12 cellular contexts compared by ENCODE assay signal in genomic region chr3:46406440-46406785, GRCh38. TPM values are rescaled to one million over a fixed set of nuclear protein-coding genes. Genes with fewer than 3 reads are reported as not detected.
DNase-seq lines count a peak whose midpoint lies in the region; ATAC-seq and TF ChIP-seq lines count a peak whose summit lies in the region.
"Had no signal": no experiment of that assay in that cellular context is flagged by ENCODE, and none has a peak within 500 bp of the region (broad histone marks: within the 10 kb centered on the region; RNA-seq: fewer than 3 reads in every experiment).

No MANE protein-coding gene starts in this region.

- in situ Hi-C loops in transverse colon (cut with MboI; ENCODE audit: low pct_ligation_motif_present in 1 of 4, low pct_unique_long_range_greater_than_20kb in 1 of 4, low sequenced_read_pairs in 3 of 4): no loop called here

- H3K4me3 Mint-ChIP-seq in activated naive CD4-positive, alpha-beta T cell treated with anti-CD3 and anti-CD28 coated beads, Interleukin-2, amount 50 U/mL, for 24 hours: no peak overlapping the region
- H3K4me3 Mint-ChIP-seq in naive thymus-derived CD8-positive, alpha-beta T cell: peak overlapping the region in 9 of 10 donors; percentile 81 to 90 (median 86)
- H3K4me3 Mint-ChIP-seq: GM23338, WTC11 had no signal

- H3K27ac ChIP-seq in ascending aorta (peak overlapping the region; percentile 64 to 70), transverse colon (peak overlapping the region; percentile 82 to 95 (median 88))

- no peak for TF ChIP-seq CTCF in ascending aorta (IDR thresholded peaks at IDR 0.05)
- no peak for TF ChIP-seq CTCF in transverse colon (IDR thresholded peaks at IDR 0.05)

- peaks cover 27% of the 10 kb centered on the region for H3K4me1 Mint-ChIP-seq in activated naive CD4-positive, alpha-beta T cell treated with anti-CD3 and anti-CD28 coated beads, Interleukin-2, amount 50 U/mL, for 24 hours
- peaks cover 25 to 57% (median 38%) of the 10 kb centered on the region in 4 donors for H3K4me1 Mint-ChIP-seq in naive thymus-derived CD8-positive, alpha-beta T cell
- H3K4me1 Mint-ChIP-seq: GM23338 had no signal

- no peak for ATAC-seq in naive thymus-derived CD8-positive, alpha-beta T cell
- ATAC-seq in HG03521 (IDR thresholded peaks at IDR 0.05; ENCODE audit: unreplicated experiment): no peak
- ATAC-seq in GM18511 (IDR thresholded peaks at IDR 0.05; ENCODE audit: unreplicated experiment): no peak
- ATAC-seq: GM23338, WTC11 had no signal

- H3K9me3 Mint-ChIP-seq in activated naive CD4-positive, alpha-beta T cell treated with anti-CD3 and anti-CD28 coated beads, Interleukin-2, amount 50 U/mL, for 24 hours: no peaks in the 10 kb centered on the region
- peaks cover 0 to 3% (median 0%) of the 10 kb centered on the region in 9 donors for H3K9me3 Mint-ChIP-seq in naive thymus-derived CD8-positive, alpha-beta T cell
- H3K9me3 Mint-ChIP-seq: GM23338 had no signal

- H3K4me3 ChIP-seq in ascending aorta (no peak overlapping the region), transverse colon (peak overlapping the region in 1 of 4 donors; percentile 51)
- H3K4me3 ChIP-seq: GM23338 had no signal

- H3K36me3 ChIP-seq in ascending aorta (no peaks in the 10 kb centered on the region), transverse colon (no peaks in the 10 kb centered on the region)

- no peaks in the 10 kb centered on the region for H3K9me3 ChIP-seq in ascending aorta
- no peaks in the 10 kb centered on the region for H3K9me3 ChIP-seq in transverse colon

- H3K27ac Mint-ChIP-seq in activated naive CD4-positive, alpha-beta T cell treated with anti-CD3 and anti-CD28 coated beads, Interleukin-2, amount 50 U/mL, for 24 hours: peak overlapping the region; percentile 35
- peak overlapping the region in 9 of 10 donors; percentile 82 to 96 (median 90) for H3K27ac Mint-ChIP-seq in naive thymus-derived CD8-positive, alpha-beta T cell
- H3K27ac Mint-ChIP-seq: GM23338, WTC11 had no signal

- POLR2A ChIA-PET in naive thymus-derived CD8-positive, alpha-beta T cell (lab: Charles Lee): interaction anchor here (0.8 kb wide), 1 partner anchor 18 kb away, joined by 6 read pairs; no protein-coding TSS in a partner anchor

- H3K36me3 Mint-ChIP-seq in activated naive CD4-positive, alpha-beta T cell treated with anti-CD3 and anti-CD28 coated beads, Interleukin-2, amount 50 U/mL, for 24 hours: no peaks in the 10 kb centered on the region
- no peaks in the 10 kb centered on the region for H3K36me3 Mint-ChIP-seq in naive thymus-derived CD8-positive, alpha-beta T cell
- H3K36me3 Mint-ChIP-seq: WTC11 had no signal

- TF ChIP-seq EP300 in transverse colon (IDR thresholded peaks at IDR 0.05; ENCODE audit: low read depth): no peak

- 70 to 82% methylated on average over 4 of the region's 4 CpGs for WGBS in transverse colon (ENCODE audit: low coverage in 1 of 2), 2 donors

- DNase-seq in activated naive CD4-positive, alpha-beta T cell treated with Interleukin-2 at 50 U/mL for 16 hours: no peak
- peak in 1 of 2 donors; percentile 39 for DNase-seq in ascending aorta (ENCODE audit: low spot score in 2 of 2)
- no peak for DNase-seq in naive thymus-derived CD8-positive, alpha-beta T cell
- DNase-seq in transverse colon: no peak
- DNase-seq in T-helper 9 cell: no peak
- DNase-seq: NCI-H524 treated with DMSO at 0.1 percent for 48 hours had no signal

- H3K27me3 Mint-ChIP-seq in activated naive CD4-positive, alpha-beta T cell treated with anti-CD3 and anti-CD28 coated beads, Interleukin-2, amount 50 U/mL, for 24 hours: no peaks in the 10 kb centered on the region
- peaks cover 0 to 5% (median 1%) of the 10 kb centered on the region in 5 donors for H3K27me3 Mint-ChIP-seq in naive thymus-derived CD8-positive, alpha-beta T cell

- H3K4me1 ChIP-seq in ascending aorta (peaks cover 0 to 2% of the 10 kb centered on the region in 2 donors), transverse colon (peaks cover 0 to 46% (median 20%) of the 10 kb centered on the region in 4 donors)

- no peaks in the 10 kb centered on the region for H3K27me3 ChIP-seq in ascending aorta
- no peaks in the 10 kb centered on the region for H3K27me3 ChIP-seq in transverse colon

- intact Hi-C loops in ascending aorta (cut with DNase I): no loop called here
- intact Hi-C loops in transverse colon (cut with DNase I; ENCODE audit: low total_unique reads): no loop called here

- no peak for TF ChIP-seq POLR2A in transverse colon (IDR thresholded peaks at IDR 0.05)

RNA-seq across cellular contexts. Expression of gene CCRL2, which starts 0.6 kb away (rescaled TPM):
- total RNA-seq in ascending aorta (not detected), transverse colon (10 to 100 TPM in 2 of 4 donors, 1 to 10 TPM in 2; 2.6 to 13.9 (median 9.8) TPM)
- total RNA-seq in naive thymus-derived CD8-positive, alpha-beta T cell: 1 to 10 TPM; 1.5 to 2.8 TPM
- 1 to 10 TPM in 2 of 3 donors, not detected in 1; 1.1 to 1.2 TPM for polyA plus RNA-seq in naive thymus-derived CD8-positive, alpha-beta T cell
- total RNA-seq: GM23338, WTC11 had no signal
- polyA plus RNA-seq: GM23338 had no signal

RNA-seq across cellular contexts. Expression of gene CCR5, which starts 35.7 kb away (rescaled TPM):
- total RNA-seq in ascending aorta: not detected
- total RNA-seq in naive thymus-derived CD8-positive, alpha-beta T cell: under 1 TPM; 0.23 to 0.47 TPM
- polyA plus RNA-seq in naive thymus-derived CD8-positive, alpha-beta T cell: 1 to 10 TPM in 1 of 3 donors, under 1 TPM in 1, not detected in 1; 0.27 to 4.5 TPM
- 1 to 10 TPM in 3 of 4 donors, not detected in 1; 1.1 to 3.7 (median 1.4) TPM for total RNA-seq in transverse colon
- total RNA-seq: GM23338, HT1080, WTC11 had no signal
- polyA plus RNA-seq: GM23338 had no signal

RNA-seq across cellular contexts. Expression of gene CCR2, which starts 52.5 kb away (rescaled TPM):
- 0.11 TPM for total RNA-seq in ascending aorta
- under 1 TPM in 1 of 2 experiments, not detected in 1; 0.16 TPM for total RNA-seq in naive thymus-derived CD8-positive, alpha-beta T cell
- polyA plus RNA-seq in naive thymus-derived CD8-positive, alpha-beta T cell: under 1 TPM in 2 of 3 donors, not detected in 1; 0.42 to 0.56 TPM
- 1 to 10 TPM in 2 of 4 donors, not detected in 2; 1.8 to 4.6 TPM for total RNA-seq in transverse colon
- total RNA-seq: GM23338, HT1080, WTC11 had no signal
- polyA plus RNA-seq: GM23338 had no signal

RNA-seq across cellular contexts. Expression of gene LTF, which starts 58.3 kb away (rescaled TPM):
- total RNA-seq in ascending aorta: 1.4 TPM
- total RNA-seq in naive thymus-derived CD8-positive, alpha-beta T cell: not detected
- not detected for polyA plus RNA-seq in naive thymus-derived CD8-positive, alpha-beta T cell
- total RNA-seq in transverse colon: 1 to 10 TPM in 1 of 4 donors, under 1 TPM in 1, not detected in 2; 0.14 to 3.3 TPM
